In the genomic region with DNA sequence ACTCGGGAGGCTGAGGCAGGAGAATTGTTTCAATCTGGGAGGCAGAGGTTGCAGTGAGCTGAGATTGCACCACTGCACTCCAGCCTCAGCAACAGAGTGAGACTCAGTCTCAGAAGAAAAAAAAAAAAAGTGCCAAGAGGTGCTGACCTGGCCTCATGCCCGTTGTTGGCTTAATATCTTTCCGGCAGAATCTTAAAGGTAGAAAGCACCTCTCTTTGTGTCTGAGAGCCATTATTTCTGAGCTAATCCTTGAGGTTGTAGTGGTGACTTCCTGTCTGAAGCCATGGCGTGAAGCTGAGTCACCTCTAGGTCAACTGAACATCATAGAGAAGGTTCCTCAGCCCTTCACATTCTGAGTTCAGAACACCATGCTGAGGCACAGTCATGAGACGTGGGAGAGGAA, we compare ENCODE assay signal across 8 cellular contexts.
DNase-seq lines count a peak whose midpoint lies in the region; FAIRE-seq and TF ChIP-seq lines count a peak whose summit lies in the region.

No MANE protein-coding gene starts in this region.

- H3K23me2 ChIP-seq in H9 (ENCODE audit: insufficient read length, low read depth, low read length, poor library complexity, severe bottlenecking): no peaks in the 10 kb centered on the region

- H2AFZ ChIP-seq in PC-9 (no peak overlapping the region), H9 (ENCODE audit: low read length) (no peak overlapping the region)

- H3K9me2 ChIP-seq in PC-9 (ENCODE audit: insufficient read depth): no peaks in the 10 kb centered on the region

- H4K91ac ChIP-seq in H9 (ENCODE audit: insufficient read length, low read depth, low read length): no peak overlapping the region

- H4K5ac ChIP-seq in H9 (ENCODE audit: insufficient read length, low read depth, low read length): no peak overlapping the region

- H3K4me3 ChIP-seq in PC-9 (no peak overlapping the region), fibroblast of pulmonary artery (replicated peaks; ENCODE audit: low read depth, low read length) (no peak overlapping the region), tibial artery (no peak overlapping the region), tibial nerve (no peak overlapping the region)

- peaks cover 4% of the 10 kb centered on the region; the same call in 1 of the 2 replicates for H3K36me3 ChIP-seq in PC-9 (ENCODE audit: low read depth)
- peaks cover 28 to 90% (median 77%) of the 10 kb centered on the region in 3 donors for H3K36me3 ChIP-seq in tibial artery
- peaks cover 0 to 97% (median 0%) of the 10 kb centered on the region in 3 donors for H3K36me3 ChIP-seq in tibial nerve

- TF ChIP-seq POLR2A in H54 (IDR thresholded peaks at IDR 0.05; ENCODE audit: low read depth, low read length) (no peak), tibial nerve (IDR thresholded peaks at IDR 0.05) (no peak)

- CTCF ChIA-PET in PC-9 (lab: Charles Lee): interaction anchor here (0.6 to 0.7 kb wide), 2 partner anchors 107 to 118 kb away, joined by 3 read pairs; no protein-coding TSS in a partner anchor

- POLR2A ChIA-PET in PC-9 (lab: Charles Lee; ENCODE audit: unreplicated experiment): interaction anchor here (0.6 to 0.7 kb wide), 3 partner anchors 79 to 1997 kb away, joined by 3 to 9 read pairs (median 5); no protein-coding TSS in a partner anchor

- H3K27me3 ChIP-seq in PC-9 (ENCODE audit: insufficient read depth, low read depth) (no peaks in the 10 kb centered on the region), tibial artery (no peaks in the 10 kb centered on the region), H9 (ENCODE audit: insufficient read depth, low read length) (no peaks in the 10 kb centered on the region), tibial nerve (no peaks in the 10 kb centered on the region)

- no peaks in the 10 kb centered on the region for H3F3A ChIP-seq in PC-9 (ENCODE audit: insufficient read depth, low read depth)

- H2BK12ac ChIP-seq in H9 (ENCODE audit: insufficient read length, low read depth, low read length): no peak overlapping the region

- no peak for FAIRE-seq in H54 (lab: Jason Lieb, UNC)

- TF ChIP-seq EP300 in tibial nerve (IDR thresholded peaks at IDR 0.05): no peak

- no peak overlapping the region for H3K14ac ChIP-seq in H9 (ENCODE audit: insufficient read depth, low read length)

- TF ChIP-seq CTCF in PC-9 (conservative IDR thresholded peaks at IDR 0.05) (no peak), fibroblast of pulmonary artery (IDR thresholded peaks at IDR 0.05; ENCODE audit: low read length, missing control alignments) (no peak), tibial artery (IDR thresholded peaks at IDR 0.05) (no peak), H9 (conservative IDR thresholded peaks at IDR 0.05) (no peak), tibial nerve (IDR thresholded peaks at IDR 0.05) (no peak)

- no peaks in the 10 kb centered on the region for H3K79me1 ChIP-seq in H9 (ENCODE audit: insufficient read depth, low read depth, low read length, poor library complexity, severe bottlenecking)

- H2BK15ac ChIP-seq in H9 (ENCODE audit: low read depth, low read length): no peak overlapping the region

- peaks cover 2% of the 10 kb centered on the region; the same call in 1 of the 2 replicates for H3K27me3 Mint-ChIP-seq in H9 (ENCODE audit: low read depth)

- H3K9me3 Mint-ChIP-seq in H9: no peaks in the 10 kb centered on the region

- no peak overlapping the region for H3K27ac Mint-ChIP-seq in H9

- no peak overlapping the region for H2AK5ac ChIP-seq in H9 (ENCODE audit: insufficient read length, low read length)

- no peak overlapping the region for H3K4ac ChIP-seq in H9 (ENCODE audit: low read depth, low read length)

- H3T11ph ChIP-seq in H9 (ENCODE audit: low read length): no peak overlapping the region

- peak; percentile 80 for DNase-seq in Daoy (ENCODE audit: low read depth)
- peak; percentile 47 for DNase-seq in H54 (ENCODE audit: insufficient read length, low spot score)
- DNase-seq in PC-9: peak; percentile 42 to 44
- DNase-seq in fibroblast of pulmonary artery (ENCODE audit: low read depth): peak; percentile 38
- no peak for DNase-seq in tibial artery
- DNase-seq in H9: no peak
- DNase-seq in tibial nerve (ENCODE audit: low spot score in 2 of 2): no peak
- no peak for DNase-seq in NCI-H2081 treated with DMSO at 0.1 percent for 48 hours (lab: John Stamatoyannopoulos, UW)

- BruUV-seq in PC-9 (replicated peaks; lab: Mats Ljungman, UMichigan): no TSS peak

- intact Hi-C loops in PC-9 (cut with micrococcal nuclease; ENCODE audit: unreplicated experiment): no loop called here
- intact Hi-C loops in tibial artery (cut with DNase I; ENCODE audit: low total_unique reads): no loop called here

- H3K79me2 ChIP-seq in PC-9 (ENCODE audit: low read depth) (no peaks in the 10 kb centered on the region), H9 (ENCODE audit: insufficient read depth, low read length) (no peaks in the 10 kb centered on the region)

- H3K4me2 ChIP-seq in PC-9 (no peak overlapping the region), H9 (ENCODE audit: insufficient read depth, insufficient read length, low read length) (no peak overlapping the region)

- WGBS in H9 (ENCODE audit: extremely low coverage, insufficient read length, low lambda C conversion rate): no CpG with 5 or more reads among the region's 5 CpGs
- 64 to 66% methylated on average over 5 of the region's 5 CpGs for WGBS in tibial nerve, 2 donors

- H3K36me3 Mint-ChIP-seq in H9 (ENCODE audit: insufficient read depth in 1 of 3, low read depth in 3 of 3): peaks cover 0 to 11% (median 0%) of the 10 kb centered on the region in 3 experiments; a peak in 4 of 7 replicates

- H3K9me3 ChIP-seq in PC-9 (ENCODE audit: insufficient read depth, low read depth) (no peaks in the 10 kb centered on the region), tibial artery (no peaks in the 10 kb centered on the region), H9 (ENCODE audit: control insufficient read depth, low read depth, low read length) (no peaks in the 10 kb centered on the region), tibial nerve (no peaks in the 10 kb centered on the region)

- no peak overlapping the region for H3K4me3 Mint-ChIP-seq in H9

- peaks cover 0 to 9% of the 10 kb centered on the region in 2 experiments; a peak in 2 of 4 replicates for H3K4me1 Mint-ChIP-seq in H9

- H3K27ac ChIP-seq in PC-9 (0 out of 2 replicates have a peak overlapping the region, but pooled peaks have one; percentile 15), tibial artery (no peak overlapping the region), H9 (ENCODE audit: insufficient read length, low read depth, low read length) (no peak overlapping the region), tibial nerve (peak overlapping the region in 1 of 4 donors; percentile 25)

- H3K56ac ChIP-seq in H9 (ENCODE audit: insufficient read length, low read depth, low read length): no peak overlapping the region

- no peak overlapping the region for H3K18ac ChIP-seq in H9 (ENCODE audit: insufficient read length, low read depth, low read length)

- H3K23ac ChIP-seq in H9 (ENCODE audit: insufficient read length, low read depth, low read length): no peak overlapping the region

- H2BK5ac ChIP-seq in H9 (ENCODE audit: insufficient read length, low read length): no peak overlapping the region

- H3K4me1 ChIP-seq in PC-9 (replicated peaks; ENCODE audit: insufficient read depth) (no peaks in the 10 kb centered on the region), tibial artery (no peaks in the 10 kb centered on the region), H9 (ENCODE audit: insufficient read depth, low read length) (no peaks in the 10 kb centered on the region), tibial nerve (no peaks in the 10 kb centered on the region)

- no peak overlapping the region for H3K9ac ChIP-seq in H9 (ENCODE audit: extremely low read depth, insufficient read length, low read length)

- H4K8ac ChIP-seq in H9 (replicated peaks; ENCODE audit: insufficient read length, low read depth, low read length): no peak overlapping the region

- H4K20me1 ChIP-seq in PC-9 (ENCODE audit: insufficient read depth) (no peaks in the 10 kb centered on the region), H9 (ENCODE audit: control insufficient read depth, insufficient read depth, insufficient read length) (no peaks in the 10 kb centered on the region)

- H2BK120ac ChIP-seq in H9 (ENCODE audit: low read depth, low read length, poor library complexity, severe bottlenecking): no peak overlapping the region

- H2BK20ac ChIP-seq in H9 (ENCODE audit: low read depth, low read length, poor library complexity, severe bottlenecking): no peak overlapping the region

Comparison
In these comparisons a context has a peak if more than half of its experiments do, and no peak if none do; other contexts are left out.
1. DNase-seq: peak in Daoy (single experiment), H54 (single experiment), PC-9 (2 of 2) and fibroblast of pulmonary artery (single experiment); none in tibial artery (0 of 2), H9 (single experiment), tibial nerve (0 of 2) and NCI-H2081 treated with DMSO at 0.1 percent for 48 hours (single experiment).